In the genomic region with DNA sequence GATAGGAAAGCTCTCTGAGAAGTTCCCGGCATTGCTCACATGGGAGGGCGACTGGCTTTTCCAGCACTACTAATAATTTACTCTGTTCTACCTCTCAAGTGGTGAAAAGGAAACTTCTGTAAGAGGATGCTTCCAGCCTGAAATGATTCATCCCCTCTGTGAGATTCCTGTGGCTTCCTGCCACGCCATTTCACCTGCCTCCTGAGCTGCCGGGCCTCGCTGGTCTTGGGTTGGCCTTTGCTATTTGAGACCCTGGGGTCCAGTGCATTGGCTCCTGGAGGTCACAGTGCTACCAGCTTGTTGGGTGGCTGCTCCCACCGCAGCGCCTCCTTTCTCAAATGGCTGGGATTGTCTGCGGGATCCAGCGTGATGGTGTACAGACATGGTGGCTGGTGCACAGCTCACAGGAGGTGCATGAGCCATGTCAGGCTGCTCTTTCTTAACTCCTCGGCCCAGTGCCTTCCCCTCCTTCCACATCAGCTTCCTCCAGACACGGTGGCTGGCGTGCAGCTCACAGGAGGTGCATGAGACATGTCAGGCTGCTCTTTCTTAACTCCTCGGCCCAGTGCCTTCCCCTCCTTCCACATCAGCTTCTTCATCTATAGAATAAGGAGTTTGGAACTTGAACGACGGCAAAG, we compare ENCODE assay signal across 15 cellular contexts. TPM values are rescaled to one million over a fixed set of nuclear protein-coding genes. Genes with fewer than 3 reads are reported as not detected.
A peak's percentile ranks its signal among the peaks of the same experiment; 100 is the strongest.
DNase-seq lines count a peak whose midpoint lies in the region; ATAC-seq and TF ChIP-seq lines count a peak whose summit lies in the region.
"Had no signal": no experiment of that assay in that cellular context is flagged by ENCODE, and none has a peak within 500 bp of the region (broad histone marks: within the 10 kb centered on the region; RNA-seq: fewer than 3 reads in every experiment).

No MANE protein-coding gene starts in this region.

- H3K4me3 ChIP-seq in GM23248 (no peak overlapping the region), choroid plexus epithelial cell (ENCODE audit: low read depth, low read length) (no peak overlapping the region), neuronal stem cell (ENCODE audit: low read length in 2 of 2) (no peak overlapping the region), neural progenitor cell (no peak overlapping the region)
- H3K4me3 ChIP-seq: MG63, testis had no signal

- peak; percentile 42 for DNase-seq in GM23248
- peak; percentile 8 for DNase-seq in RKO (ENCODE audit: low spot score)
- DNase-seq in choroid plexus epithelial cell (ENCODE audit: low read depth): peak; percentile 67
- DNase-seq in neuronal stem cell (ENCODE audit: low spot score): no peak
- DNase-seq in COR-L47 (lab: John Stamatoyannopoulos, UW): no peak
- DNase-seq in D341Med (ENCODE audit: low spot score): no peak
- no peak for DNase-seq in neural progenitor cell (ENCODE audit: low spot score)
- DNase-seq: activated CD8-positive, alpha-beta T cell treated with anti-CD3 and anti-CD28 coated beads, Interleukin-2, amount 10 ng/mL, durations not matched to agents 7 days and 5 days; activated naive CD4-positive, alpha-beta T cell treated with anti-CD3 and anti-CD28 coated beads, Interleukin-2, amount 50 U/mL, for 16 hours; MG63; NCI-H2171; OCI-M1; testis had no signal

- H3K27ac Mint-ChIP-seq in neural progenitor cell: no peak overlapping the region
- H3K27ac Mint-ChIP-seq: activated CD8-positive, alpha-beta T cell treated with anti-CD3 and anti-CD28 coated beads, Interleukin-2, amount 10 ng/mL, durations not matched to agents 7 days and 5 days had no signal

- H2BK120ac ChIP-seq in neuronal stem cell (ENCODE audit: low read depth, low read length): no peak overlapping the region

- H2BK5ac ChIP-seq in neuronal stem cell (ENCODE audit: low read length): no peak overlapping the region

- H3K4me2 ChIP-seq in GM23248 (ENCODE audit: unreplicated experiment): no peak overlapping the region
- H3K4me2 ChIP-seq in neuronal stem cell (ENCODE audit: insufficient read depth, low read length, poor library complexity, severe bottlenecking): no peak overlapping the region
- H3K4me2 ChIP-seq in neural progenitor cell: no peak overlapping the region

- H3K9ac ChIP-seq in GM23248: no peak overlapping the region
- no peak overlapping the region for H3K9ac ChIP-seq in neuronal stem cell (ENCODE audit: low read depth, low read length, poor library complexity)
- no peak overlapping the region for H3K9ac ChIP-seq in neural progenitor cell

- no peak overlapping the region for H3K4me3 Mint-ChIP-seq in neural progenitor cell
- H3K4me3 Mint-ChIP-seq: activated CD8-positive, alpha-beta T cell treated with anti-CD3 and anti-CD28 coated beads, Interleukin-2, amount 10 ng/mL, durations not matched to agents 7 days and 5 days; CD14-positive monocyte had no signal

- H4K20me1 ChIP-seq in GM23248 (ENCODE audit: insufficient read depth): no peaks in the 10 kb centered on the region
- no peaks in the 10 kb centered on the region for H4K20me1 ChIP-seq in neural progenitor cell (ENCODE audit: low read depth)

- no peak overlapping the region for H2BK12ac ChIP-seq in neuronal stem cell (ENCODE audit: low read length)

- no peaks in the 10 kb centered on the region for H3K9me2 ChIP-seq in GM23248 (ENCODE audit: insufficient read depth)

- H3K27me3 ChIP-seq in GM23248 (replicated peaks; ENCODE audit: insufficient read depth) (peaks cover 52% of the 10 kb centered on the region), neuronal stem cell (ENCODE audit: control insufficient read depth in 3 of 3, insufficient read depth in 3 of 3, low read depth in 1 of 3, low read length in 3 of 3) (peaks cover 0 to 65% (median 0%) of the 10 kb centered on the region in 3 experiments), neural progenitor cell (no peaks in the 10 kb centered on the region)
- H3K27me3 ChIP-seq: MG63, testis had no signal

- H3F3A ChIP-seq in GM23248 (ENCODE audit: insufficient read depth) (no peaks in the 10 kb centered on the region), neural progenitor cell (ENCODE audit: low read depth) (no peaks in the 10 kb centered on the region)

- in situ Hi-C loops in GM23248 (cut with MboI): no loop called here

- peak; percentile 14 for TF ChIP-seq CTCF in choroid plexus epithelial cell (conservative IDR thresholded peaks at IDR 0.05; ENCODE audit: low read depth, low read length)
- no peak for TF ChIP-seq CTCF in neural progenitor cell (IDR thresholded peaks at IDR 0.05)

- peaks cover 16% of the 10 kb centered on the region for H3K4me1 Mint-ChIP-seq in neural progenitor cell

- no peak overlapping the region for H3K27ac ChIP-seq in GM23248
- no peak overlapping the region for H3K27ac ChIP-seq in neuronal stem cell (replicated peaks; ENCODE audit: low read length)
- H3K27ac ChIP-seq in neural progenitor cell: no peak overlapping the region
- H3K27ac ChIP-seq: testis had no signal

- H3K79me1 ChIP-seq in neuronal stem cell (ENCODE audit: low read depth, low read length): no peaks in the 10 kb centered on the region

- H2BK15ac ChIP-seq in neuronal stem cell (ENCODE audit: low read length): no peak overlapping the region

- H3K14ac ChIP-seq in neuronal stem cell (ENCODE audit: low read length): no peak overlapping the region

- H3K27me3 Mint-ChIP-seq in neural progenitor cell (ENCODE audit: insufficient read depth, low read depth): peaks cover 7% of the 10 kb centered on the region

- H3K4ac ChIP-seq in neuronal stem cell (ENCODE audit: low read length): no peak overlapping the region

- H3K36me3 ChIP-seq in GM23248 (ENCODE audit: low read depth) (no peaks in the 10 kb centered on the region), neuronal stem cell (replicated peaks in 1 of 2; ENCODE audit: control insufficient read depth in 2 of 2, insufficient read depth in 2 of 2, low read length in 2 of 2) (no peaks in the 10 kb centered on the region), neural progenitor cell (no peaks in the 10 kb centered on the region)
- H3K36me3 ChIP-seq: MG63 had no signal

- ATAC-seq in HG02981 (IDR thresholded peaks at IDR 0.05; ENCODE audit: unreplicated experiment): no peak
- ATAC-seq: activated CD8-positive, alpha-beta T cell treated with anti-CD3 and anti-CD28 coated beads, Interleukin-2, amount 10 ng/mL, durations not matched to agents 7 days and 5 days had no signal

- no peaks in the 10 kb centered on the region for H3K4me1 ChIP-seq in GM23248 (ENCODE audit: insufficient read depth)
- H3K4me1 ChIP-seq in neuronal stem cell (ENCODE audit: control insufficient read depth in 2 of 2, insufficient read depth in 1 of 2, low read depth in 1 of 2, low read length in 2 of 2): no peaks in the 10 kb centered on the region
- H3K4me1 ChIP-seq in neural progenitor cell: no peaks in the 10 kb centered on the region
- H3K4me1 ChIP-seq: testis had no signal

- WGBS in GM23248 (ENCODE audit: low coverage in 1 of 2, low lambda C conversion rate in 2 of 2, missing lambda C conversion rate in 2 of 2), 2 experiments: 64 to 71% methylated on average over 12 to 15 of the region's 15 CpGs
- WGBS in neuronal stem cell (ENCODE audit: extremely low coverage in 2 of 2, insufficient read length in 2 of 2, insufficient replicate concordance in 1 of 2), 2 donors: no CpG with 5 or more reads among the region's 15 CpGs

- H3K79me2 ChIP-seq in GM23248 (ENCODE audit: insufficient read depth) (no peaks in the 10 kb centered on the region), neural progenitor cell (ENCODE audit: low read depth) (no peaks in the 10 kb centered on the region)

- no peak overlapping the region for H2AK5ac ChIP-seq in neuronal stem cell (ENCODE audit: low read depth, low read length)

- H3K9me3 Mint-ChIP-seq in neural progenitor cell: no peaks in the 10 kb centered on the region
- H3K9me3 Mint-ChIP-seq: CD14-positive monocyte had no signal

- no peaks in the 10 kb centered on the region for H3K36me3 Mint-ChIP-seq in neural progenitor cell
- H3K36me3 Mint-ChIP-seq: CD14-positive monocyte had no signal

- H3K9me3 ChIP-seq in GM23248 (ENCODE audit: low read depth): no peaks in the 10 kb centered on the region
- no peaks in the 10 kb centered on the region for H3K9me3 ChIP-seq in neuronal stem cell (replicated peaks in 1 of 2; ENCODE audit: control insufficient read depth in 2 of 2, insufficient read depth in 1 of 2, low read depth in 1 of 2, low read length in 2 of 2)
- H3K9me3 ChIP-seq in neural progenitor cell (ENCODE audit: low read depth): no peaks in the 10 kb centered on the region
- H3K9me3 ChIP-seq: MG63, testis had no signal

- no peak overlapping the region for H4K91ac ChIP-seq in neuronal stem cell (ENCODE audit: low read depth, low read length, poor library complexity)

- H3K18ac ChIP-seq in neuronal stem cell (ENCODE audit: low read length): no peak overlapping the region

- H2AFZ ChIP-seq in GM23248: no peak overlapping the region
- H2AFZ ChIP-seq in neuronal stem cell (ENCODE audit: low read length): no peak overlapping the region
- H2AFZ ChIP-seq in neural progenitor cell (replicated peaks): no peak overlapping the region

- H4K8ac ChIP-seq in neuronal stem cell (ENCODE audit: low read depth, low read length): no peak overlapping the region

- peak overlapping the region; percentile 8 for H3K23ac ChIP-seq in neuronal stem cell (ENCODE audit: low read depth, low read length, poor library complexity)

RNA-seq across cellular contexts. Expression of a gene that starts 42.9 kb away (rescaled TPM):
- total RNA-seq in GM23248 (2014; rRNA removed; shearing (Covaris generic)): 26.2 and 28.5 TPM in 2 replicates
- polyA plus RNA-seq in GM23248 (2016; fragmentation: Nextera tagmentation; extraction: Ambion mirVana): 36.8 and 38.4 TPM in 2 replicates
- 71.7 TPM for polyA plus RNA-seq in neuronal stem cell (2013, experiment 1 of 2)
- 72.0 TPM for polyA plus RNA-seq in neuronal stem cell (2013, experiment 2 of 2)
- total RNA-seq in neural progenitor cell (ENCODE audit: low replicate concordance): 34.6 and 43.9 TPM in 2 replicates

Comparison
In these comparisons a context has a peak if more than half of its experiments do, and no peak if none do; other contexts are left out.
1. DNase-seq: peak in GM23248 (single experiment), RKO (single experiment) and choroid plexus epithelial cell (single experiment); none in neuronal stem cell (single experiment), COR-L47 (single experiment), D341Med (single experiment) and neural progenitor cell (single experiment).